12 cellular contexts compared by ENCODE assay signal in the genomic region with DNA sequence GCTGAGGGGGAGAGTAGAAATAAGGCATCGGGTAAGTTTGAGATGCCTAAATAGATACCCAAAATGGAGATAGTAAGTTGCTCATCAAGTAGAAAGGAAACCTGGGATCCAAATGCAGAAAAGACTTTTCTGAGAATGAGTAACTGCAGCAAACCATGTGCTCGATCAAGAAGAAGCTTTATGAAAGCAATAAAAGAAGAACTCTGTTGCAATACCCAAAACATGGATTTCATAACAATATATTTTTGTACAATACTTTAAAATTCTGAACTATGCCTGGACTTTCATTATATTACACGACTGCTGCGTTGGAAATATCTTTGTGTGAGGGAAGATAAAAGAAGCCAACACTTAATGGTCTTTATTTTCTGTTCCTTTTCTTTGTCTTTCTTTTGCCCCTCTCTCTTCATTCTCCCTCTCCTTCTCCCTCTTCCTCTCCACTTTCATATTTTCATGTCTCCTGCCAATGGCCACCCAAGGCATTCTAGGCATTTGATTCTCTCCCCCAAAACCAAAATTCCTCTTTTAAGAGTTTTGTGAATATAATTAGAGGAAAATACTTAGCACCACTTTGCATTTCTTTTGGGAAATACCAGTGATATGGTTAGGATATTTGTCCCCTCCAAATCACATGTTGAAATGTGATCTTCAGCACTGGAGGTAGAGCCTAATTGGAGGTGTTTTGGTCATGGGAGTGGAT.
"Had no signal": no experiment of that assay in that cellular context is flagged by ENCODE, and none has a peak within 500 bp of the region (broad histone marks: within the 10 kb centered on the region; RNA-seq: fewer than 3 reads in every experiment).

No MANE protein-coding gene starts in this region.

- H3K27ac ChIP-seq: esophagus squamous epithelium, gastrocnemius medialis, parathyroid adenoma, thyroid gland had no signal

- DNase-seq: activated gamma-delta T cell; activated T-cell treated with anti-CD3 and anti-CD28 coated beads, Interleukin-2, amount 50 U/mL, for 1 hour; esophagus squamous epithelium; gastrocnemius medialis; left ventricle myocardium superior; retina; small intestine; thyroid gland had no signal

- H3K9me3 ChIP-seq: esophagus squamous epithelium, gastrocnemius medialis, thyroid gland had no signal

- H3K4me1 ChIP-seq: esophagus squamous epithelium, gastrocnemius medialis, parathyroid adenoma, thyroid gland had no signal

- H3K79me2 ChIP-seq: parathyroid adenoma had no signal

- ATAC-seq: gastrocnemius medialis, left ventricle myocardium superior had no signal

- H3K4me3 Mint-ChIP-seq: activated naive CD8-positive, alpha-beta T cell; neural crest cell; T-helper 1 cell treated with Interleukin-12 subunit alpha and Interleukin-12 subunit beta and Interleukin-4 antibody, amounts not matched to agents 30 μg/mL and 1 μg/mL, for 36 hours had no signal

- H3K27ac Mint-ChIP-seq: activated naive CD8-positive, alpha-beta T cell; T-helper 1 cell treated with Interleukin-12 subunit alpha and Interleukin-12 subunit beta and Interleukin-4 antibody, amounts not matched to agents 30 μg/mL and 1 μg/mL, for 36 hours had no signal

- H3K9me3 Mint-ChIP-seq: neural crest cell; T-helper 1 cell treated with Interleukin-12 subunit alpha and Interleukin-12 subunit beta and Interleukin-4 antibody, amounts not matched to agents 30 μg/mL and 1 μg/mL, for 36 hours had no signal

- H3K27me3 ChIP-seq: esophagus squamous epithelium, gastrocnemius medialis, thyroid gland had no signal

- H3K4me3 ChIP-seq: esophagus squamous epithelium, gastrocnemius medialis, thyroid gland had no signal

- H3K36me3 ChIP-seq: esophagus squamous epithelium, gastrocnemius medialis, thyroid gland had no signal

- H2AFZ ChIP-seq: parathyroid adenoma had no signal

- H3K9ac ChIP-seq: parathyroid adenoma had no signal
